In genomic region chr9:35748239-35748857, GRCh38 we compare ENCODE assay signal across 6 cellular contexts. TPM values are rescaled to one million over a fixed set of nuclear protein-coding genes. Genes with fewer than 3 reads are reported as not detected.
A peak's percentile ranks its signal among the peaks of the same experiment; 100 is the strongest.
DNase-seq lines count a peak whose midpoint lies in the region; ATAC-seq and TF ChIP-seq lines count a peak whose summit lies in the region.

No MANE protein-coding gene starts in this region.

- H3K27ac ChIP-seq in ovary = peak overlapping the region; percentile 69 to 88

- no peak for TF ChIP-seq POLR2A in ovary (IDR thresholded peaks at IDR 0.05)

- H3K4me3 Mint-ChIP-seq in central memory CD8-positive, alpha-beta T cell = peak overlapping the region; percentile 97

- peaks cover 56% of the 10 kb centered on the region for H3K4me1 Mint-ChIP-seq in central memory CD8-positive, alpha-beta T cell

- H3K4me1 ChIP-seq in ovary (ENCODE audit: insufficient read depth) = peaks cover 22% of the 10 kb centered on the region

- no peaks in the 10 kb centered on the region for H3K27me3 ChIP-seq in ovary

- TF ChIP-seq CTCF in ovary (IDR thresholded peaks at IDR 0.05) = no peak

- peaks cover 23% of the 10 kb centered on the region for H3K36me3 Mint-ChIP-seq in central memory CD8-positive, alpha-beta T cell (ENCODE audit: insufficient read depth)

- no peaks in the 10 kb centered on the region for H3K9me3 ChIP-seq in ovary

- no peaks in the 10 kb centered on the region for H3K36me3 ChIP-seq in ovary

- 0 to 1% (median 1%) methylated on average over 23 to 24 of the region's 24 CpGs for WGBS in ovary, 3 donors

- H3K27ac Mint-ChIP-seq in central memory CD8-positive, alpha-beta T cell (ENCODE audit: low read depth) = peak overlapping the region; percentile 91

- no peaks in the 10 kb centered on the region for H3K27me3 Mint-ChIP-seq in central memory CD8-positive, alpha-beta T cell

- DNase-seq in DMS53 (lab: John Stamatoyannopoulos, UW) (peak; percentile 33), DMS53 treated with DMSO at 0.1 percent for 48 hours (lab: John Stamatoyannopoulos, UW; ENCODE audit: unreplicated experiment) (no peak), ovary (no peak)
- DNase-seq in central memory CD8-positive, alpha-beta T cell (ENCODE audit: low spot score in 2 of 2) = no peak

- H3K4me3 ChIP-seq in ovary = peak overlapping the region; percentile 80

- ATAC-seq in central memory CD8-positive, alpha-beta T cell (replicated peaks; ENCODE audit: extremely low read depth, poor library complexity, severe bottlenecking) = peak; percentile 21
- ATAC-seq in HG03342 (IDR thresholded peaks at IDR 0.05; ENCODE audit: unreplicated experiment) (no peak), HG03565 (IDR thresholded peaks at IDR 0.05; ENCODE audit: unreplicated experiment) (no peak)

- no peaks in the 10 kb centered on the region for H3K9me3 Mint-ChIP-seq in central memory CD8-positive, alpha-beta T cell

- intact Hi-C loops in ovary (cut with DNase I) = no loop called here

- TF ChIP-seq EP300 in ovary (IDR thresholded peaks at IDR 0.05) = no peak

RNA-seq across cellular contexts. Expression of gene GBA2, which starts 0.7 kb away (rescaled TPM):
- 10 to 100 TPM; 35.1 to 73.2 (median 44.5) TPM for total RNA-seq in ovary
- polyA plus RNA-seq in ovary = 10 to 100 TPM; 27.8 to 54.7 TPM

RNA-seq across cellular contexts. Expression of gene RGP1, which starts 0.7 kb away (rescaled TPM):
- 10 to 100 TPM in 6 of 7 donors, 1 to 10 TPM in 1; 9.4 to 32.3 (median 26.6) TPM for total RNA-seq in ovary
- 10 to 100 TPM; 13.4 to 17.0 TPM for polyA plus RNA-seq in ovary

RNA-seq across cellular contexts. Expression of gene MSMP, which starts 5.7 kb away (rescaled TPM):
- total RNA-seq in ovary = 1 to 10 TPM in 1 of 7 donors, under 1 TPM in 1, not detected in 5; 0.40 to 4.4 TPM
- polyA plus RNA-seq in ovary = under 1 TPM in 1 of 2 donors, not detected in 1; 0.41 TPM

RNA-seq across cellular contexts. Expression of gene CREB3, which starts 15.9 kb away (rescaled TPM):
- 10 to 100 TPM; 31.2 to 41.5 (median 36.6) TPM for total RNA-seq in ovary
- polyA plus RNA-seq in ovary = 10 to 100 TPM; 32.3 to 39.8 TPM

RNA-seq across cellular contexts. Expression of gene TLN1, which starts 16.4 kb away (rescaled TPM):
- 100 to 1,000 TPM; 106 to 344 (median 271) TPM for total RNA-seq in ovary
- 100 to 1,000 TPM; 124 to 292 TPM for polyA plus RNA-seq in ovary
